In genomic region chr3:10300087-10300486, GRCh38 we compare ENCODE assay signal across 18 cellular contexts. TPM values are rescaled to one million over a fixed set of nuclear protein-coding genes. Genes with fewer than 3 reads are reported as not detected.
DNase-seq lines count a peak whose midpoint lies in the region; ATAC-seq and TF ChIP-seq lines count a peak whose summit lies in the region.
"Had no signal": no experiment of that assay in that cellular context is flagged by ENCODE, and none has a peak within 500 bp of the region (broad histone marks: within the 10 kb centered on the region; RNA-seq: fewer than 3 reads in every experiment).

No MANE protein-coding gene starts in this region.

- peak overlapping the region; percentile 86 for H3K27ac Mint-ChIP-seq in central memory CD8-positive, alpha-beta T cell (ENCODE audit: low read depth)
- H3K27ac Mint-ChIP-seq in stimulated activated effector memory CD8-positive, alpha-beta T cell treated with anti-CD3 and anti-CD28 coated beads, Interleukin-12 subunit alpha, Interleukin-12 subunit beta, amount 100 ng/mL, for 72 hours = peak overlapping the region; percentile 73
- H3K27ac Mint-ChIP-seq in osteocyte (ENCODE audit: unreplicated experiment) = no peak overlapping the region

- peak; percentile 44 for DNase-seq in activated effector memory CD4-positive, alpha-beta T cell treated with anti-CD3 and anti-CD28 coated beads, Interleukin-2, amount 50 U/mL, for 16 hours
- DNase-seq in activated effector memory CD4-positive, alpha-beta T cell treated with Interleukin-2 at 50 U/mL for 16 hours = no peak
- DNase-seq in central memory CD8-positive, alpha-beta T cell (ENCODE audit: low spot score in 2 of 2) = no peak
- DNase-seq in stimulated activated effector memory CD8-positive, alpha-beta T cell treated with anti-CD3 and anti-CD28 coated beads, Interleukin-12 subunit alpha, Interleukin-12 subunit beta, amount 100 ng/mL, for 72 hours (ENCODE audit: low spot score in 2 of 2) = no peak
- no peak for DNase-seq in osteocyte (ENCODE audit: extremely low spot score, unreplicated experiment)
- DNase-seq in germinal center (ENCODE audit: low spot score) = no peak
- no peak for DNase-seq in DMS114 treated with DMSO at 0.1 percent for 48 hours (lab: John Stamatoyannopoulos, UW; ENCODE audit: unreplicated experiment)
- DNase-seq: activated CD4-positive, CD25-positive, alpha-beta regulatory T cell; activated T-cell treated with anti-CD3 and anti-CD28 coated beads, Interleukin-2, amount 50 U/mL, for 1 hour; COR-L47; heart left ventricle; NCI-H1436; NCI-H2227 treated with DMSO at 0.1 percent for 48 hours; NK-92 treated with Interleukin-12 subunit alpha and Interleukin-12 subunit beta, amount 100 ng/mL, for 24 hours; T-cell had no signal

- H3K4me3 Mint-ChIP-seq in central memory CD8-positive, alpha-beta T cell = no peak overlapping the region
- H3K4me3 Mint-ChIP-seq in stimulated activated effector memory CD8-positive, alpha-beta T cell treated with anti-CD3 and anti-CD28 coated beads, Interleukin-12 subunit alpha, Interleukin-12 subunit beta, amount 100 ng/mL, for 72 hours = no peak overlapping the region
- H3K4me3 Mint-ChIP-seq in osteocyte (ENCODE audit: unreplicated experiment) = no peak overlapping the region
- H3K4me3 Mint-ChIP-seq: T-cell had no signal

- no peaks in the 10 kb centered on the region for H3K9me3 Mint-ChIP-seq in central memory CD8-positive, alpha-beta T cell
- no peaks in the 10 kb centered on the region for H3K9me3 Mint-ChIP-seq in stimulated activated effector memory CD8-positive, alpha-beta T cell treated with anti-CD3 and anti-CD28 coated beads, Interleukin-12 subunit alpha, Interleukin-12 subunit beta, amount 100 ng/mL, for 72 hours
- no peaks in the 10 kb centered on the region for H3K9me3 Mint-ChIP-seq in osteocyte (ENCODE audit: unreplicated experiment)
- H3K9me3 Mint-ChIP-seq: T-cell had no signal

- H3K4me1 Mint-ChIP-seq in central memory CD8-positive, alpha-beta T cell = no peaks in the 10 kb centered on the region
- peaks cover 20% of the 10 kb centered on the region for H3K4me1 Mint-ChIP-seq in stimulated activated effector memory CD8-positive, alpha-beta T cell treated with anti-CD3 and anti-CD28 coated beads, Interleukin-12 subunit alpha, Interleukin-12 subunit beta, amount 100 ng/mL, for 72 hours
- H3K4me1 Mint-ChIP-seq in osteocyte (ENCODE audit: unreplicated experiment) = no peaks in the 10 kb centered on the region

- H3K36me3 Mint-ChIP-seq in central memory CD8-positive, alpha-beta T cell (ENCODE audit: insufficient read depth) = peaks cover 47% of the 10 kb centered on the region
- peaks cover 89% of the 10 kb centered on the region for H3K36me3 Mint-ChIP-seq in stimulated activated effector memory CD8-positive, alpha-beta T cell treated with anti-CD3 and anti-CD28 coated beads, Interleukin-12 subunit alpha, Interleukin-12 subunit beta, amount 100 ng/mL, for 72 hours
- H3K36me3 Mint-ChIP-seq in osteocyte (ENCODE audit: unreplicated experiment) = peaks cover 41% of the 10 kb centered on the region

- ATAC-seq in HG02798 (IDR thresholded peaks at IDR 0.05; ENCODE audit: poor library complexity, unreplicated experiment) = peak; percentile 13
- ATAC-seq in central memory CD8-positive, alpha-beta T cell (replicated peaks; ENCODE audit: extremely low read depth, poor library complexity, severe bottlenecking) = no peak
- ATAC-seq in stimulated activated effector memory CD8-positive, alpha-beta T cell treated with anti-CD3 and anti-CD28 coated beads, Interleukin-12 subunit alpha, Interleukin-12 subunit beta, amount 100 ng/mL, for 72 hours = no peak
- ATAC-seq: heart left ventricle, T-cell had no signal

- TF ChIP-seq CTCF in osteocyte (IDR thresholded peaks at IDR 0.05) = no peak

- no peaks in the 10 kb centered on the region for H3K27me3 Mint-ChIP-seq in central memory CD8-positive, alpha-beta T cell
- no peaks in the 10 kb centered on the region for H3K27me3 Mint-ChIP-seq in osteocyte (ENCODE audit: unreplicated experiment)
- H3K27me3 Mint-ChIP-seq: T-cell had no signal

RNA-seq across cellular contexts. Expression of gene GHRL, which starts 7.3 kb away (rescaled TPM):
- 0.59 and 0.91 TPM in 2 replicates for total RNA-seq in osteocyte
- total RNA-seq: LHCN-M2, urinary bladder had no signal

RNA-seq across cellular contexts. Expression of gene SEC13, which starts 20.8 kb away (rescaled TPM):
- total RNA-seq in osteocyte = 157 and 161 TPM in 2 replicates

RNA-seq across cellular contexts. Expression of gene TATDN2, which starts 51.8 kb away (rescaled TPM):
- total RNA-seq in osteocyte = 33.8 and 38.0 TPM in 2 replicates
